In the genomic region with DNA sequence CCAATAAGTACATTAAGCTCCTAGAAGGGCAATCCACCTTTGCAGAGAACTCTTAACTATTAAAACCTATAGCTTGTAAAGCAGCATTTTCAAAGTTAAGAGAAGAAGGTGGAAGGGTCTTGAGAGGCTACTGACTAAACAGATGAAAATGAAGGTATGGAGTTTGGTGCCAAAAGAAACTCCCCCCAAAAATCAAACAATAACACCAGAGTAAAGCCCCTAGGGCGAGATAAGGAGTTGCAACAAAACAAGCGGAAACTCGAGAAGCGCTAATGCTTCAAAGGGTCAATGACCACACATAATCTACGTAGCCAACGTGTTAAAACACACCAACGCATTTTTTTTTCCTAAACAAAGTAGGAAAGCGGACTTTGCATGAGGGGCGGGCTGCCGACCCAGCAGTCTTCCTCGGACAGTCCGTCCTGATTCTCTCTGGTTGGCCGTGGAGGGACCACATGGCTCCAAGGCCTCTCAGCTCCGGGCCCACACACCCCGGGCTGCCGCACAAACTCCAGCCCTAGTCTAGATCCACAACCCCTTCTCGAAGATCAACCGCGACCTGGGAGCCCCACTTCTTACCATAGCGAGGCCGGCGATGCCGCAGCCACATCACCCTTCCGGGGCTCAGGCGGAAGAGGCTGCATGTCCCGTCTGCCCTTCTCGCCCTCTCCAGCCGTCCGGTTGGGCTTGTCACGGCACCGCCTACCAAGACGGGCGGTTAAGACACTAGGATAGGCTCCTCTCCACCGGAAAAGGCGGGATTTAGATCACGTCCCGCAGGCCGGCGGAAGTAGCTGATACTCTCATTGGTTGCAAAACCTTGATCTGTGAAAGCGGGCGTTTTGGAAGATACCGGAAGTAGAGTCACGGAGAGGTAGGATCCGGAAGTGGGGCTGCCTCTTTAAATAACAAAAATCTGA, we compare ENCODE assay signal across 8 cellular contexts. TPM values are rescaled to one million over a fixed set of nuclear protein-coding genes. Genes with fewer than 3 reads are reported as not detected.
DNase-seq lines count a peak whose midpoint lies in the region; ATAC-seq, FAIRE-seq and TF ChIP-seq lines count a peak whose summit lies in the region.

A gene with protein sequence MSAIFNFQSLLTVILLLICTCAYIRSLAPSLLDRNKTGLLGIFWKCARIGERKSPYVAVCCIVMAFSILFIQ (minus strand): TSS at position 653 of the 920 bp plus-strand sequence. CDS start 71 bp downstream, at position 582.
A gene (plus strand): TSS at position 806 of the 920 bp plus-strand sequence. CDS start 27,373 bp downstream, outside the sequence.

- H3K36me3 Mint-ChIP-seq in chondrocyte (ENCODE audit: low read depth), result peaks cover 2% of the 10 kb centered on the region

- peak within 1 kb of the TSS; percentile 98 for H3K27ac Mint-ChIP-seq in chondrocyte (ENCODE audit: unreplicated experiment)

- peaks cover 0 to 7% of the 10 kb centered on the region in 2 donors for H3K4me1 ChIP-seq in kidney (ENCODE audit: control insufficient read depth in 1 of 2, insufficient read depth in 1 of 2, low read depth in 1 of 2, low read length in 2 of 2)

- no peaks in the 10 kb centered on the region for H3K36me3 ChIP-seq in kidney (ENCODE audit: control insufficient read depth in 1 of 2, insufficient read depth in 2 of 2, low read length in 2 of 2)

- intact Hi-C loops in kidney (cut with DNase I), result no loop called here

- H3K4me3 ChIP-seq in kidney (ENCODE audit: low read length in 2 of 2), result peak within 1 kb of the TSS; percentile 96 to 100

- H3K27me3 Mint-ChIP-seq in chondrocyte (ENCODE audit: low read depth), result no peaks in the 10 kb centered on the region

- H3K4me3 Mint-ChIP-seq in chondrocyte (ENCODE audit: unreplicated experiment), result peak within 1 kb of the TSS; percentile 95

- peak; percentile 99 for ATAC-seq in HG03439 (IDR thresholded peaks at IDR 0.05; ENCODE audit: unreplicated experiment)

- H3K9ac ChIP-seq in kidney (ENCODE audit: low read length in 2 of 2), result peak within 1 kb of the TSS; percentile 86 to 97

- peaks cover 52% of the 10 kb centered on the region for H3K4me1 Mint-ChIP-seq in chondrocyte (ENCODE audit: low read depth)

- H3K9me3 Mint-ChIP-seq in chondrocyte (ENCODE audit: low read depth), result no peaks in the 10 kb centered on the region

- no peaks in the 10 kb centered on the region for H3K9me3 ChIP-seq in kidney (ENCODE audit: control insufficient read depth in 1 of 2, low read length in 2 of 2)

- peak; percentile 98 for TF ChIP-seq POLR2A in GM19193 (IDR thresholded peaks at IDR 0.05; ENCODE audit: extremely low read depth, insufficient read depth, insufficient read length)

- peak; percentile 98 for FAIRE-seq in kidney (lab: Jason Lieb, UNC)

- TF ChIP-seq CTCF in chondrocyte (IDR thresholded peaks at IDR 0.05), result peak; percentile 17
- no peak for TF ChIP-seq CTCF in kidney (IDR thresholded peaks at IDR 0.05; ENCODE audit: borderline replicate concordance, extremely low read depth, insufficient read depth)

- DNase-seq in AML-193 (lab: John Stamatoyannopoulos, UW), result peak; percentile 95 to 97
- DNase-seq in NCI-H510A treated with DMSO at 0.1 percent for 48 hours (lab: John Stamatoyannopoulos, UW), result peak; percentile 91
- DNase-seq in activated CD4-positive, alpha-beta T cell treated with anti-CD3 and anti-CD28 coated beads for 24 hours (ENCODE audit: low read depth in 2 of 2), result peak; percentile 82 to 84
- peak; percentile 98 for DNase-seq in chondrocyte (ENCODE audit: low spot score)
- DNase-seq in kidney, result peak; percentile 99
- DNase-seq in stimulated activated CD4-positive, alpha-beta T cell treated with anti-CD3 and anti-CD28 coated beads, Interleukin-15, amount 100 ng/mL, for 24 hours, result peak; percentile 94

- H3K27ac ChIP-seq in kidney (ENCODE audit: low read depth in 2 of 2, low read length in 2 of 2), result peak within 1 kb of the TSS; percentile 64 to 75

RNA-seq across cellular contexts. Expression of the first gene that starts in this region (rescaled TPM):
- total RNA-seq in chondrocyte (105 to 139 TPM (median 113 TPM) in 3 replicates), kidney (82.0 TPM)
- 55.3 TPM for polyA plus RNA-seq in kidney (ENCODE audit: insufficient read depth, low read depth, low replicate concordance)

RNA-seq across cellular contexts. Expression of the second gene that starts in this region (rescaled TPM):
- 4.2 to 5.8 TPM (median 5.5 TPM) in 3 replicates for total RNA-seq in chondrocyte
- 9.4 TPM for total RNA-seq in kidney
- polyA plus RNA-seq in kidney (ENCODE audit: insufficient read depth, low read depth, low replicate concordance), result 8.5 TPM

Comparison
In these comparisons a context has a peak if more than half of its experiments do, and no peak if none do; other contexts are left out.
1. Peak in every context shown above with its lines: DNase-seq, ATAC-seq, H3K4me3 ChIP-seq and H3K27ac ChIP-seq.